In genomic region chr7:26372211-26372610, GRCh38 we compare ENCODE assay signal across 16 cellular contexts.
A peak's percentile ranks its signal among the peaks of the same experiment; 100 is the strongest.
DNase-seq lines count a peak whose midpoint lies in the region; ATAC-seq and TF ChIP-seq lines count a peak whose summit lies in the region.
"Had no signal": no experiment of that assay in that cellular context is flagged by ENCODE, and none has a peak within 500 bp of the region (broad histone marks: within the 10 kb centered on the region; RNA-seq: fewer than 3 reads in every experiment).

No MANE protein-coding gene starts in this region.

- peaks cover 18% of the 10 kb centered on the region for H3K4me1 Mint-ChIP-seq in glutamatergic neuron (ENCODE audit: low read depth, unreplicated experiment)
- no peaks in the 10 kb centered on the region for H3K4me1 Mint-ChIP-seq in activated T-helper 17 cell treated with anti-CD3 and anti-CD28 coated beads, Interleukin-2, amount 50 U/mL, for 72 hours

- H3K36me3 ChIP-seq in upper lobe of left lung: no peaks in the 10 kb centered on the region
- H3K36me3 ChIP-seq: HAP-1 had no signal

- in situ Hi-C loops in ACHN (cut with HindIII; ENCODE audit: low pct_ligation_motif_present, low pct_unique_long_range_greater_than_20kb, low sequenced_read_pairs): no loop called here

- 37 to 54% methylated on average over 3 of the region's 3 CpGs for WGBS in upper lobe of left lung, 2 donors

- TF ChIP-seq CTCF in glutamatergic neuron (IDR thresholded peaks at IDR 0.05; ENCODE audit: partially characterized antibody, unreplicated experiment): no peak
- TF ChIP-seq CTCF in upper lobe of left lung (IDR thresholded peaks at IDR 0.05): no peak

- H3K9me3 Mint-ChIP-seq in glutamatergic neuron (ENCODE audit: unreplicated experiment): peaks cover 2% of the 10 kb centered on the region
- no peaks in the 10 kb centered on the region for H3K9me3 Mint-ChIP-seq in activated T-helper 17 cell treated with anti-CD3 and anti-CD28 coated beads, Interleukin-2, amount 50 U/mL, for 72 hours
- H3K9me3 Mint-ChIP-seq: T-helper 1 cell treated with Interleukin-12 subunit alpha and Interleukin-12 subunit beta and Interleukin-4 antibody, amounts not matched to agents 30 μg/mL and 1 μg/mL, for 36 hours had no signal

- no peaks in the 10 kb centered on the region for H3K9me3 ChIP-seq in upper lobe of left lung
- H3K9me3 ChIP-seq: Caco-2, HAP-1 had no signal

- H3K4me3 ChIP-seq in upper lobe of left lung: no peak overlapping the region
- H3K4me3 ChIP-seq: HAP-1 had no signal

- H3K27me3 ChIP-seq in upper lobe of left lung: peaks cover 0 to 12% (median 4%) of the 10 kb centered on the region in 4 donors

- peaks cover 10 to 25% (median 16%) of the 10 kb centered on the region in 4 donors for H3K4me1 ChIP-seq in upper lobe of left lung
- H3K4me1 ChIP-seq: Caco-2 had no signal

- H3K27me3 Mint-ChIP-seq in glutamatergic neuron (ENCODE audit: unreplicated experiment): peaks cover 5% of the 10 kb centered on the region
- peaks cover 4% of the 10 kb centered on the region for H3K27me3 Mint-ChIP-seq in activated T-helper 17 cell treated with anti-CD3 and anti-CD28 coated beads, Interleukin-2, amount 50 U/mL, for 72 hours

- H3K27ac ChIP-seq in upper lobe of left lung: peak overlapping the region in 3 of 4 donors; percentile 2 to 89 (median 70)
- H3K27ac ChIP-seq: HL-60, RWPE1 had no signal

- peak; percentile 29 for DNase-seq in NCI-H526 treated with DMSO at 0.1 percent for 48 hours (lab: John Stamatoyannopoulos, UW)
- no peak for DNase-seq in NCI-H526 (lab: John Stamatoyannopoulos, UW)
- peak; percentile 89 for DNase-seq in NCI-H69 (lab: John Stamatoyannopoulos, UW)
- DNase-seq in glutamatergic neuron: no peak
- no peak for DNase-seq in upper lobe of left lung
- DNase-seq in foreskin melanocyte: no peak
- DNase-seq in ACHN: no peak
- DNase-seq: Caco-2, DMS53, NCI-H1694 treated with DMSO at 0.1 percent for 48 hours had no signal

- no peak for ATAC-seq in upper lobe of left lung (ENCODE audit: low FRiP score in 2 of 2)
- ATAC-seq in activated T-helper 17 cell treated with anti-CD3 and anti-CD28 coated beads, Interleukin-2, amount 50 U/mL, for 72 hours (replicated peaks): no peak

- no peak for TF ChIP-seq POLR2A in upper lobe of left lung (IDR thresholded peaks at IDR 0.05)

- peak overlapping the region; percentile 75 for H3K27ac Mint-ChIP-seq in glutamatergic neuron (ENCODE audit: unreplicated experiment)
- H3K27ac Mint-ChIP-seq in activated T-helper 17 cell treated with anti-CD3 and anti-CD28 coated beads, Interleukin-2, amount 50 U/mL, for 72 hours: no peak overlapping the region
- H3K27ac Mint-ChIP-seq: CD14-positive monocyte; T-helper 1 cell treated with Interleukin-12 subunit alpha and Interleukin-12 subunit beta and Interleukin-4 antibody, amounts not matched to agents 30 μg/mL and 1 μg/mL, for 36 hours had no signal

- TF ChIP-seq EP300 in upper lobe of left lung (IDR thresholded peaks at IDR 0.05): no peak

- H3K4me3 Mint-ChIP-seq in glutamatergic neuron (ENCODE audit: unreplicated experiment): peak overlapping the region; percentile 74
- no peak overlapping the region for H3K4me3 Mint-ChIP-seq in activated T-helper 17 cell treated with anti-CD3 and anti-CD28 coated beads, Interleukin-2, amount 50 U/mL, for 72 hours
- H3K4me3 Mint-ChIP-seq: CD14-positive monocyte; T-helper 1 cell treated with Interleukin-12 subunit alpha and Interleukin-12 subunit beta and Interleukin-4 antibody, amounts not matched to agents 30 μg/mL and 1 μg/mL, for 36 hours had no signal

- H3K36me3 Mint-ChIP-seq in glutamatergic neuron (ENCODE audit: unreplicated experiment): no peaks in the 10 kb centered on the region
- peaks cover 53% of the 10 kb centered on the region for H3K36me3 Mint-ChIP-seq in activated T-helper 17 cell treated with anti-CD3 and anti-CD28 coated beads, Interleukin-2, amount 50 U/mL, for 72 hours (ENCODE audit: low read depth)

Comparison
In these comparisons a context has a peak if more than half of its experiments do, and no peak if none do; other contexts are left out.
1. DNase-seq: peak in NCI-H526 treated with DMSO at 0.1 percent for 48 hours (single experiment) and NCI-H69 (single experiment); none in NCI-H526 (0 of 2), glutamatergic neuron (single experiment), upper lobe of left lung (0 of 2), foreskin melanocyte (single experiment) and ACHN (single experiment).